Comparison of ENCODE assay signal across 9 cellular contexts in genomic region chr16:11253995-11254912, GRCh38. TPM values are rescaled to one million over a fixed set of nuclear protein-coding genes. Genes with fewer than 3 reads are reported as not detected.
DNase-seq lines count a peak whose midpoint lies in the region; ATAC-seq and TF ChIP-seq lines count a peak whose summit lies in the region.
"Had no signal": no experiment of that assay in that cellular context is flagged by ENCODE, and none has a peak within 500 bp of the region (broad histone marks: within the 10 kb centered on the region; RNA-seq: fewer than 3 reads in every experiment).

No MANE protein-coding gene starts in this region.

- no peaks in the 10 kb centered on the region for H3K9me3 ChIP-seq in BLaER1 treated with 17β-estradiol and CSF1 and Interleukin-3, amounts not matched to agents 10 nM and 100 nM (replicated peaks in 1 of 11)
- H3K9me3 ChIP-seq in NT2/D1 (ENCODE audit: insufficient read depth, low read length) (no peaks in the 10 kb centered on the region), SJCRH30 (replicated peaks) (no peaks in the 10 kb centered on the region)

- H3K4me1 ChIP-seq in BLaER1 treated with 17β-estradiol and CSF1 and Interleukin-3, amounts not matched to agents 10 nM and 100 nM, result peaks cover 41 to 69% (median 65%) of the 10 kb centered on the region in 10 experiments
- peaks cover 18% of the 10 kb centered on the region for H3K4me1 ChIP-seq in NT2/D1 (ENCODE audit: insufficient read depth, insufficient read length)
- H3K4me1 ChIP-seq in SJCRH30, result peaks cover 6% of the 10 kb centered on the region; the same call in 1 of the 2 replicates

- peak overlapping the region; percentile 89 to 96 for H3K27ac Mint-ChIP-seq in natural killer cell

- H3K9ac ChIP-seq in BLaER1 treated with 17β-estradiol and CSF1 and Interleukin-3, amounts not matched to agents 10 nM and 100 nM, result peak overlapping the region; percentile 87 to 97 (median 91); a peak in 21 of 22 replicates
- H3K9ac ChIP-seq in NT2/D1 (ENCODE audit: insufficient read length, low read depth), result peak overlapping the region; percentile 88

- H3K4me2 ChIP-seq in BLaER1 treated with 17β-estradiol and CSF1 and Interleukin-3, amounts not matched to agents 10 nM and 100 nM, result peak overlapping the region; percentile 91 to 100 (median 98)

- peaks cover 0 to 18% (median 0%) of the 10 kb centered on the region in 11 experiments; a peak in 3 of 22 replicates for H3K36me3 ChIP-seq in BLaER1 treated with 17β-estradiol and CSF1 and Interleukin-3, amounts not matched to agents 10 nM and 100 nM
- H3K36me3 ChIP-seq in NT2/D1 (ENCODE audit: insufficient read depth, insufficient read length, low read length) (peaks cover 38% of the 10 kb centered on the region), SJCRH30 (no peaks in the 10 kb centered on the region)

- peak overlapping the region; percentile 83 for H3K4me3 Mint-ChIP-seq in natural killer cell

- intact Hi-C loops in natural killer cell (cut with micrococcal nuclease), result loop anchor here (2.0 to 10.0 kb wide), 3 partner anchors 19 to 308 kb away; no protein-coding TSS in a partner anchor

- no peaks in the 10 kb centered on the region for H3K9me3 Mint-ChIP-seq in natural killer cell

- CTCF ChIA-PET in GM10248 (lab: Yijun Ruan, JAX), result interaction anchor here (0.7 to 9.7 kb wide), 18 partner anchors 41 to 315 kb away, joined by 3 to 182 read pairs (median 6); partner anchors contain the start of gene RMI2

- TF ChIP-seq CTCF in coronary artery (IDR thresholded peaks at IDR 0.05) (no peak), natural killer cell (IDR thresholded peaks at IDR 0.05) (no peak), GM10248 (IDR thresholded peaks at IDR 0.05; ENCODE audit: control extremely low read depth, extremely low read depth, low read depth, missing control alignments) (no peak)

- POLR2A ChIA-PET in GM10248 (lab: Yijun Ruan, JAX), result interaction anchor here (0.6 to 3.5 kb wide), 24 partner anchors 8 to 309 kb away, joined by 3 to 52 read pairs (median 6); partner anchors contain the start of gene TNP2

- H3K27ac ChIP-seq in BLaER1 treated with 17β-estradiol and CSF1 and Interleukin-3, amounts not matched to agents 10 nM and 100 nM, result peak overlapping the region in 6 of 11 experiments; percentile 5 to 97 (median 94); a peak in 9 of 22 replicates
- H3K27ac ChIP-seq in coronary artery (peak overlapping the region in 1 of 2 donors; percentile 98), SJCRH30 (no peak overlapping the region)

- H3K36me3 Mint-ChIP-seq in natural killer cell, result no peaks in the 10 kb centered on the region

- H3K27me3 Mint-ChIP-seq in natural killer cell (ENCODE audit: low read depth in 2 of 2), result no peaks in the 10 kb centered on the region

- H3K27me3 ChIP-seq in BLaER1 treated with 17β-estradiol and CSF1 and Interleukin-3, amounts not matched to agents 10 nM and 100 nM, result peaks cover 0 to 12% (median 0%) of the 10 kb centered on the region in 11 experiments; a peak in 8 of 22 replicates
- H3K27me3 ChIP-seq in NT2/D1 (ENCODE audit: insufficient read depth, insufficient read length), result no peaks in the 10 kb centered on the region
- H3K27me3 ChIP-seq in SJCRH30, result no peaks in the 10 kb centered on the region

- ATAC-seq in natural killer cell, result no peak

- DNase-seq in NT2/D1 (ENCODE audit: low read depth, low spot score), result no peak
- DNase-seq in coronary artery (ENCODE audit: low spot score), result no peak
- DNase-seq in natural killer cell, result no peak
- DNase-seq in 8988T, result no peak
- DNase-seq in GM10248 (ENCODE audit: extremely low spot score), result no peak
- no peak for DNase-seq in SJCRH30
- no peak for DNase-seq in DMS 273 treated with DMSO at 0.1 percent for 48 hours (lab: John Stamatoyannopoulos, UW)

- H3K4me1 Mint-ChIP-seq in natural killer cell, result peaks cover 45 to 61% of the 10 kb centered on the region in 2 donors

- peaks cover 0 to 52% (median 46%) of the 10 kb centered on the region in 11 experiments; a peak in 18 of 22 replicates for H4K20me1 ChIP-seq in BLaER1 treated with 17β-estradiol and CSF1 and Interleukin-3, amounts not matched to agents 10 nM and 100 nM

- peak overlapping the region; percentile 65 to 87 (median 78) for H3K4me3 ChIP-seq in BLaER1 treated with 17β-estradiol and CSF1 and Interleukin-3, amounts not matched to agents 10 nM and 100 nM
- H3K4me3 ChIP-seq in NT2/D1 (ENCODE audit: insufficient read length, low read depth) (peak overlapping the region; percentile 81), coronary artery (peak overlapping the region; percentile 81), SJCRH30 (no peak overlapping the region)

RNA-seq across cellular contexts. Expression of gene SOCS1, which starts 1.8 kb away (rescaled TPM):
- total RNA-seq in natural killer cell, result 10 to 100 TPM; 21.7 to 74.7 (median 27.2) TPM
- 1.4 and 1.8 TPM in 2 replicates for total RNA-seq in SJCRH30 (2014; rRNA removed; shearing (Covaris generic))

RNA-seq across cellular contexts. Expression of gene TNP2, which starts 14.9 kb away (rescaled TPM):
- not detected for total RNA-seq in natural killer cell
- total RNA-seq in SJCRH30 (2014; rRNA removed; shearing (Covaris generic)), result not detected in 2 replicates
- total RNA-seq: RPMI7951 had no signal

RNA-seq across cellular contexts. Expression of gene PRM3, which starts 19.2 kb away (rescaled TPM):
- total RNA-seq in natural killer cell, result not detected
- not detected in 2 replicates for total RNA-seq in SJCRH30 (2014; rRNA removed; shearing (Covaris generic))
- total RNA-seq: RPMI7951 had no signal

RNA-seq across cellular contexts. Expression of gene PRM2, which starts 22.0 kb away (rescaled TPM):
- not detected for total RNA-seq in natural killer cell
- not detected in 2 replicates for total RNA-seq in SJCRH30 (2014; rRNA removed; shearing (Covaris generic))
- total RNA-seq: RPMI7951 had no signal

RNA-seq across cellular contexts. Expression of gene PRM1, which starts 26.9 kb away (rescaled TPM):
- not detected for total RNA-seq in natural killer cell
- not detected in 2 replicates for total RNA-seq in SJCRH30 (2014; rRNA removed; shearing (Covaris generic))
- total RNA-seq: RPMI7951 had no signal
